Comparison of ENCODE assay signal across 13 cellular contexts in genomic region chr11:66067640-66068039, GRCh38. TPM values are rescaled to one million over a fixed set of nuclear protein-coding genes. Genes with fewer than 3 reads are reported as not detected.
DNase-seq lines count a peak whose midpoint lies in the region; ATAC-seq, FAIRE-seq and TF ChIP-seq lines count a peak whose summit lies in the region.
"Had no signal": no experiment of that assay in that cellular context is flagged by ENCODE, and none has a peak within 500 bp of the region (broad histone marks: within the 10 kb centered on the region; RNA-seq: fewer than 3 reads in every experiment).

No MANE protein-coding gene starts in this region.

- H3K27me3 ChIP-seq in esophagus muscularis mucosa (no peaks in the 10 kb centered on the region), spleen (replicated peaks in 1 of 7) (no peaks in the 10 kb centered on the region)
- H3K27me3 ChIP-seq: brain microvascular endothelial cell had no signal

- no peaks in the 10 kb centered on the region for H3K9me3 ChIP-seq in esophagus muscularis mucosa
- no peaks in the 10 kb centered on the region for H3K9me3 ChIP-seq in spleen
- no peaks in the 10 kb centered on the region for H3K9me3 ChIP-seq in kidney (ENCODE audit: control insufficient read depth in 1 of 2, low read length in 2 of 2)

- peak overlapping the region; percentile 99 for H3K27ac Mint-ChIP-seq in activated CD4-positive, alpha-beta T cell treated with anti-CD3 and anti-CD28 coated beads for 36 hours
- H3K27ac Mint-ChIP-seq in activated CD4-positive, alpha-beta T cell treated with anti-CD3 and anti-CD28 coated beads, Interleukin-2, amount 10 ng/mL, durations not matched to agents 24 days and 14 days: no peak overlapping the region
- peak overlapping the region; percentile 94 to 97 for H3K27ac Mint-ChIP-seq in T-cell

- ATAC-seq in activated CD4-positive, alpha-beta T cell treated with anti-CD3 and anti-CD28 coated beads for 36 hours: no peak
- ATAC-seq in T-cell (replicated peaks in 1 of 4): no peak

- CTCF ChIA-PET in activated CD4-positive, alpha-beta T cell treated with anti-CD3 and anti-CD28 coated beads for 36 hours (lab: Charles Lee): interaction anchor here (0.6 to 4.8 kb wide), 27 partner anchors 8 to 1242 kb away, joined by 3 to 63 read pairs (median 5); partner anchors contain the start of genes CCDC85B, RIN1 and SF3B2
- CTCF ChIA-PET in T-cell (lab: Charles Lee): interaction anchor here (1.1 to 4.9 kb wide), 7 partner anchors 12 to 68 kb away, joined by 3 to 36 read pairs (median 8); no protein-coding TSS in a partner anchor

- no peak for DNase-seq in activated CD4-positive, alpha-beta T cell treated with anti-CD3 and anti-CD28 coated beads for 36 hours
- DNase-seq in activated CD4-positive, alpha-beta T cell treated with anti-CD3 and anti-CD28 coated beads, Interleukin-2, amount 10 ng/mL, durations not matched to agents 24 days and 14 days: no peak
- no peak for DNase-seq in T-cell
- no peak for DNase-seq in esophagus muscularis mucosa (ENCODE audit: extremely low spot score)
- no peak for DNase-seq in spleen
- no peak for DNase-seq in NCI-H82 (lab: John Stamatoyannopoulos, UW)
- DNase-seq in NCI-H774 (lab: John Stamatoyannopoulos, UW): no peak
- DNase-seq in kidney: no peak

- H3K9me3 Mint-ChIP-seq in activated CD4-positive, alpha-beta T cell treated with anti-CD3 and anti-CD28 coated beads for 36 hours (ENCODE audit: low read depth): no peaks in the 10 kb centered on the region
- no peaks in the 10 kb centered on the region for H3K9me3 Mint-ChIP-seq in activated CD4-positive, alpha-beta T cell treated with anti-CD3 and anti-CD28 coated beads, Interleukin-2, amount 10 ng/mL, durations not matched to agents 24 days and 14 days
- peaks cover 0 to 2% (median 0%) of the 10 kb centered on the region in 3 donors for H3K9me3 Mint-ChIP-seq in T-cell

- WGBS in esophagus muscularis mucosa: 91% methylated on average over 4 of the region's 4 CpGs
- 72 to 91% (median 89%) methylated on average over 4 of the region's 4 CpGs for WGBS in spleen, 5 donors

- H3K4me3 ChIP-seq in esophagus muscularis mucosa (no peak overlapping the region), spleen (no peak overlapping the region), kidney (ENCODE audit: low read length in 2 of 2) (no peak overlapping the region)

- peaks cover 59% of the 10 kb centered on the region for H3K4me1 Mint-ChIP-seq in activated CD4-positive, alpha-beta T cell treated with anti-CD3 and anti-CD28 coated beads for 36 hours
- peaks cover 55% of the 10 kb centered on the region for H3K4me1 Mint-ChIP-seq in activated CD4-positive, alpha-beta T cell treated with anti-CD3 and anti-CD28 coated beads, Interleukin-2, amount 10 ng/mL, durations not matched to agents 24 days and 14 days
- peaks cover 50 to 70% (median 68%) of the 10 kb centered on the region in 3 donors for H3K4me1 Mint-ChIP-seq in T-cell

- H3K36me3 Mint-ChIP-seq in activated CD4-positive, alpha-beta T cell treated with anti-CD3 and anti-CD28 coated beads for 36 hours (ENCODE audit: low read depth): peaks cover 78% of the 10 kb centered on the region
- peaks cover 75% of the 10 kb centered on the region for H3K36me3 Mint-ChIP-seq in activated CD4-positive, alpha-beta T cell treated with anti-CD3 and anti-CD28 coated beads, Interleukin-2, amount 10 ng/mL, durations not matched to agents 24 days and 14 days (ENCODE audit: low read depth)
- H3K36me3 Mint-ChIP-seq in T-cell: peaks cover 60% of the 10 kb centered on the region

- H3K4me1 ChIP-seq in esophagus muscularis mucosa: peaks cover 31 to 46% (median 41%) of the 10 kb centered on the region in 4 donors
- H3K4me1 ChIP-seq in spleen: peaks cover 33 to 74% (median 52%) of the 10 kb centered on the region in 6 donors
- H3K4me1 ChIP-seq in kidney (ENCODE audit: control insufficient read depth in 1 of 2, insufficient read depth in 1 of 2, low read depth in 1 of 2, low read length in 2 of 2): peaks cover 16 to 19% of the 10 kb centered on the region in 2 donors

- FAIRE-seq in kidney (lab: Jason Lieb, UNC): no peak

- TF ChIP-seq EP300 in esophagus muscularis mucosa (IDR thresholded peaks at IDR 0.05): no peak

- H3K27ac ChIP-seq in esophagus muscularis mucosa (replicated peaks in 1 of 4) (peak overlapping the region; percentile 88 to 98 (median 93)), spleen (peak overlapping the region in 7 of 8 donors; percentile 14 to 99 (median 99)), kidney (ENCODE audit: low read depth in 2 of 2, low read length in 2 of 2) (no peak overlapping the region)

- TF ChIP-seq CTCF in esophagus muscularis mucosa (IDR thresholded peaks at IDR 0.05) (no peak), spleen (IDR thresholded peaks at IDR 0.05 in 8 of 11, conservative IDR thresholded peaks at IDR 0.05 in 3 of 11) (no peak), kidney (IDR thresholded peaks at IDR 0.05; ENCODE audit: borderline replicate concordance, extremely low read depth, insufficient read depth) (no peak)

- TF ChIP-seq POLR2A in esophagus muscularis mucosa (IDR thresholded peaks at IDR 0.05; ENCODE audit: low read depth) (no peak), spleen (IDR thresholded peaks at IDR 0.05) (no peak)

- H3K9ac ChIP-seq in kidney (ENCODE audit: low read length in 2 of 2): no peak overlapping the region

- H3K27me3 Mint-ChIP-seq in activated CD4-positive, alpha-beta T cell treated with anti-CD3 and anti-CD28 coated beads for 36 hours: no peaks in the 10 kb centered on the region
- H3K27me3 Mint-ChIP-seq in activated CD4-positive, alpha-beta T cell treated with anti-CD3 and anti-CD28 coated beads, Interleukin-2, amount 10 ng/mL, durations not matched to agents 24 days and 14 days: no peaks in the 10 kb centered on the region
- no peaks in the 10 kb centered on the region for H3K27me3 Mint-ChIP-seq in T-cell

- H3K36me3 ChIP-seq in esophagus muscularis mucosa: peaks cover 48 to 63% (median 60%) of the 10 kb centered on the region in 4 donors
- H3K36me3 ChIP-seq in spleen: peaks cover 15 to 67% (median 59%) of the 10 kb centered on the region in 6 donors
- peaks cover 27 to 43% of the 10 kb centered on the region in 2 donors for H3K36me3 ChIP-seq in kidney (ENCODE audit: control insufficient read depth in 1 of 2, insufficient read depth in 2 of 2, low read length in 2 of 2)

- H3K4me3 Mint-ChIP-seq in activated CD4-positive, alpha-beta T cell treated with anti-CD3 and anti-CD28 coated beads for 36 hours: no peak overlapping the region
- H3K4me3 Mint-ChIP-seq in activated CD4-positive, alpha-beta T cell treated with anti-CD3 and anti-CD28 coated beads, Interleukin-2, amount 10 ng/mL, durations not matched to agents 24 days and 14 days: no peak overlapping the region
- H3K4me3 Mint-ChIP-seq in T-cell: peak overlapping the region in 1 of 3 donors; percentile 86

- intact Hi-C loops in activated CD4-positive, alpha-beta T cell treated with anti-CD3 and anti-CD28 coated beads for 36 hours (cut with DNase I, micrococcal nuclease): loop anchor here (1.0 to 2.0 kb wide), 4 partner anchors 15 to 67 kb away; partner anchors contain the start of gene SF3B2 (in 1 of the 2)
- intact Hi-C loops in activated CD4-positive, alpha-beta T cell treated with anti-CD3 and anti-CD28 coated beads, Interleukin-2, amount 10 ng/mL, durations not matched to agents 24 days and 14 days (cut with micrococcal nuclease): loop anchor here (1.0 to 2.0 kb wide), 4 partner anchors 15 to 67 kb away; partner anchors contain the start of gene SF3B2
- intact Hi-C loops in esophagus muscularis mucosa (cut with DNase I) (no loop called here), spleen (cut with DNase I; ENCODE audit: low total_unique reads) (loop anchor here (10.0 kb wide), 1 partner anchor 67 kb away; no protein-coding TSS in a partner anchor), kidney (cut with DNase I) (no loop called here)

- POLR2A ChIA-PET in activated CD4-positive, alpha-beta T cell treated with anti-CD3 and anti-CD28 coated beads for 36 hours (lab: Charles Lee): interaction anchor here (0.6 kb wide), 1 partner anchor 13 kb away, joined by 3 read pairs; no protein-coding TSS in a partner anchor
- POLR2A ChIA-PET in T-cell (lab: Charles Lee): interaction anchor here (0.5 to 1.2 kb wide), 2 partner anchors 67 to 603 kb away, joined by 3 to 4 read pairs; no protein-coding TSS in a partner anchor

RNA-seq across cellular contexts. Expression of gene PACS1, which starts 2.4 kb away (rescaled TPM):
- 10 to 100 TPM; 76.6 to 90.7 TPM for total RNA-seq in activated CD4-positive, alpha-beta T cell treated with anti-CD3 and anti-CD28 coated beads for 36 hours
- total RNA-seq in activated CD4-positive, alpha-beta T cell treated with anti-CD3 and anti-CD28 coated beads, Interleukin-2, amount 10 ng/mL, durations not matched to agents 24 days and 14 days: 90.9 and 96.7 TPM in 2 replicates
- total RNA-seq in T-cell: 100 to 1,000 TPM; 222 to 268 (median 236) TPM
- 10 to 100 TPM; 37.1 to 97.8 (median 54.3) TPM for total RNA-seq in esophagus muscularis mucosa
- 100 to 1,000 TPM in 5 of 7 donors, 10 to 100 TPM in 2; 65.8 to 126 (median 110) TPM for total RNA-seq in spleen
- 10 to 100 TPM; 20.6 to 35.1 (median 20.9) TPM for polyA plus RNA-seq in spleen
- total RNA-seq in kidney: 91.8 TPM
- polyA plus RNA-seq in kidney (ENCODE audit: insufficient read depth, low read depth, low replicate concordance): 23.7 TPM

RNA-seq across cellular contexts. Expression of gene SF3B2, which starts 15.5 kb away (rescaled TPM):
- total RNA-seq in activated CD4-positive, alpha-beta T cell treated with anti-CD3 and anti-CD28 coated beads for 36 hours: 100 to 1,000 TPM; 265 to 270 TPM
- total RNA-seq in activated CD4-positive, alpha-beta T cell treated with anti-CD3 and anti-CD28 coated beads, Interleukin-2, amount 10 ng/mL, durations not matched to agents 24 days and 14 days: 283 and 284 TPM in 2 replicates
- total RNA-seq in T-cell: 100 to 1,000 TPM; 189 to 264 (median 224) TPM
- 100 to 1,000 TPM; 117 to 160 (median 137) TPM for total RNA-seq in esophagus muscularis mucosa
- 100 to 1,000 TPM; 139 to 195 (median 164) TPM for total RNA-seq in spleen
- polyA plus RNA-seq in spleen: 100 to 1,000 TPM in 1 of 3 donors, 10 to 100 TPM in 2; 77.5 to 104 (median 89.9) TPM
- total RNA-seq in kidney: 172 TPM
- 114 TPM for polyA plus RNA-seq in kidney (ENCODE audit: insufficient read depth, low read depth, low replicate concordance)

RNA-seq across cellular contexts. Expression of gene GAL3ST3, which starts 18.7 kb away (rescaled TPM):
- total RNA-seq in activated CD4-positive, alpha-beta T cell treated with anti-CD3 and anti-CD28 coated beads for 36 hours: under 1 TPM; 0.51 to 0.69 TPM
- total RNA-seq in activated CD4-positive, alpha-beta T cell treated with anti-CD3 and anti-CD28 coated beads, Interleukin-2, amount 10 ng/mL, durations not matched to agents 24 days and 14 days: not detected in 2 replicates
- under 1 TPM in 1 of 5 donors, not detected in 4; 0.18 TPM for total RNA-seq in T-cell
- total RNA-seq in esophagus muscularis mucosa: 1 to 10 TPM in 3 of 4 donors, under 1 TPM in 1; 0.83 to 7.4 (median 3.3) TPM
- total RNA-seq in spleen: not detected
- under 1 TPM; 0.03 to 0.04 (median 0.03) TPM for polyA plus RNA-seq in spleen
- total RNA-seq in kidney: 2.5 TPM
- 7.6 TPM for polyA plus RNA-seq in kidney (ENCODE audit: insufficient read depth, low read depth, low replicate concordance)
- total RNA-seq: mesenteric fat pad; PC-3; T-helper 2 cell treated with Interferon-gamma antibody and Interleukin-4, amounts not matched to agents 100 ng/mL and 5 ng/mL, for 36 hours had no signal

RNA-seq across cellular contexts. Expression of gene CATSPER1, which starts 41.4 kb away (rescaled TPM):
- not detected for total RNA-seq in activated CD4-positive, alpha-beta T cell treated with anti-CD3 and anti-CD28 coated beads for 36 hours
- total RNA-seq in activated CD4-positive, alpha-beta T cell treated with anti-CD3 and anti-CD28 coated beads, Interleukin-2, amount 10 ng/mL, durations not matched to agents 24 days and 14 days: 0.28 and 0.30 TPM in 2 replicates
- not detected for total RNA-seq in T-cell
- under 1 TPM in 1 of 4 donors, not detected in 3; 0.52 TPM for total RNA-seq in esophagus muscularis mucosa
- total RNA-seq in spleen: 1 to 10 TPM in 3 of 7 donors, under 1 TPM in 2, not detected in 2; 0.70 to 1.2 (median 1.1) TPM
- under 1 TPM; 0.30 to 0.51 (median 0.50) TPM for polyA plus RNA-seq in spleen
- total RNA-seq in kidney: 0.76 TPM
- polyA plus RNA-seq in kidney (ENCODE audit: insufficient read depth, low read depth, low replicate concordance): not detected
- total RNA-seq: temporal lobe had no signal

RNA-seq across cellular contexts. Expression of gene CST6, which starts 55.8 kb away (rescaled TPM):
- total RNA-seq in activated CD4-positive, alpha-beta T cell treated with anti-CD3 and anti-CD28 coated beads for 36 hours: not detected
- 0.45 and 1.5 TPM in 2 replicates for total RNA-seq in activated CD4-positive, alpha-beta T cell treated with anti-CD3 and anti-CD28 coated beads, Interleukin-2, amount 10 ng/mL, durations not matched to agents 24 days and 14 days
- not detected for total RNA-seq in T-cell
- total RNA-seq in esophagus muscularis mucosa: not detected
- not detected for total RNA-seq in spleen
- polyA plus RNA-seq in spleen: 1 to 10 TPM in 1 of 3 donors, under 1 TPM in 2; 0.76 to 1.4 (median 0.93) TPM
- total RNA-seq in kidney: 5.9 TPM
- 1.2 TPM for polyA plus RNA-seq in kidney (ENCODE audit: insufficient read depth, low read depth, low replicate concordance)
- total RNA-seq: mesenteric fat pad; T-helper 2 cell treated with Interferon-gamma antibody and Interleukin-4, amounts not matched to agents 100 ng/mL and 5 ng/mL, for 36 hours; temporal lobe had no signal

Comparison
In these comparisons a context has a peak if more than half of its experiments do, and no peak if none do; other contexts are left out.
1. H3K27ac ChIP-seq: peak in esophagus muscularis mucosa (4 of 4) and spleen (7 of 8); none in kidney (0 of 2).
2. intact Hi-C loops: an anchor here in activated CD4-positive, alpha-beta T cell treated with anti-CD3 and anti-CD28 coated beads for 36 hours (1.0 to 2.0 kb wide), activated CD4-positive, alpha-beta T cell treated with anti-CD3 and anti-CD28 coated beads, Interleukin-2, amount 10 ng/mL, durations not matched to agents 24 days and 14 days (1.0 to 2.0 kb wide) and spleen (10.0 kb wide); none called in esophagus muscularis mucosa and kidney.